16 cellular contexts compared by ENCODE assay signal in genomic region chr12:100197486-100197885, GRCh38. TPM values are rescaled to one million over a fixed set of nuclear protein-coding genes. Genes with fewer than 3 reads are reported as not detected.
A peak's percentile ranks its signal among the peaks of the same experiment; 100 is the strongest.
DNase-seq lines count a peak whose midpoint lies in the region; ATAC-seq and TF ChIP-seq lines count a peak whose summit lies in the region.
"Had no signal": no experiment of that assay in that cellular context is flagged by ENCODE, and none has a peak within 500 bp of the region (broad histone marks: within the 10 kb centered on the region; RNA-seq: fewer than 3 reads in every experiment).

No MANE protein-coding gene starts in this region.

- H3K27ac ChIP-seq in BLaER1 = no peak overlapping the region

- H3K27ac Mint-ChIP-seq in Caco-2 (ENCODE audit: unreplicated experiment) (no peak overlapping the region), nephron progenitor cell (no peak overlapping the region)
- H3K27ac Mint-ChIP-seq in activated T-helper 2 cell treated with anti-CD3 and anti-CD28 coated beads, Interferon-gamma antibody, Interleukin-2, Interleukin-4, amounts not matched to agents 10 μg/mL and 5 μg/mL and 100 μg/mL, durations not matched to agents 14 hours and 24 hours and 36 hours = no peak overlapping the region
- H3K27ac Mint-ChIP-seq: GM23338 had no signal

- no peak for TF ChIP-seq CTCF in Caco-2 (IDR thresholded peaks at IDR 0.05; ENCODE audit: insufficient read depth in 1 of 2, low read depth in 1 of 2, low read length in 1 of 2, severe bottlenecking in 1 of 2, unreplicated experiment in 1 of 2)
- TF ChIP-seq CTCF in epithelial cell of esophagus (IDR thresholded peaks at IDR 0.05; ENCODE audit: insufficient read depth, low read depth, low read length, missing control alignments) = no peak
- TF ChIP-seq CTCF in nephron progenitor cell (IDR thresholded peaks at IDR 0.05) = no peak

- H3K9me3 ChIP-seq in BLaER1 (peaks cover 6% of the 10 kb centered on the region; the same call in 1 of the 2 replicates), Caco-2 (no peaks in the 10 kb centered on the region)

- no peak overlapping the region for H3K4me3 ChIP-seq in BLaER1
- no peak overlapping the region for H3K4me3 ChIP-seq in Caco-2 (ENCODE audit: low read depth, low read length)
- no peak overlapping the region for H3K4me3 ChIP-seq in epithelial cell of esophagus (ENCODE audit: low read length)
- H3K4me3 ChIP-seq: GM23338 had no signal

- BruUV-seq in Caco-2 (replicated peaks; lab: Mats Ljungman, UMichigan) = no TSS peak

- H3K4me3 Mint-ChIP-seq in Caco-2 (ENCODE audit: unreplicated experiment) = peak overlapping the region; percentile 88
- H3K4me3 Mint-ChIP-seq in nephron progenitor cell = peak overlapping the region; percentile 96
- no peak overlapping the region for H3K4me3 Mint-ChIP-seq in activated T-helper 2 cell treated with anti-CD3 and anti-CD28 coated beads, Interferon-gamma antibody, Interleukin-2, Interleukin-4, amounts not matched to agents 10 μg/mL and 5 μg/mL and 100 μg/mL, durations not matched to agents 14 hours and 24 hours and 36 hours (ENCODE audit: low read depth)

- ATAC-seq in HG02852 (IDR thresholded peaks at IDR 0.05; ENCODE audit: unreplicated experiment) = no peak
- ATAC-seq: GM23338, SK-N-SH treated with all-trans-retinoic acid at 6 μM for 48 hours had no signal

- H3K4me1 ChIP-seq in BLaER1 (peaks cover 31% of the 10 kb centered on the region), Caco-2 (peaks cover 7% of the 10 kb centered on the region)

- POLR2A ChIA-PET in Caco-2 (lab: Charles Lee) = no interaction called here

- H3K27me3 ChIP-seq in BLaER1 (no peaks in the 10 kb centered on the region), Caco-2 (replicated peaks; ENCODE audit: control insufficient read depth, insufficient read depth, low read length) (no peaks in the 10 kb centered on the region)

- H3K9me3 Mint-ChIP-seq in Caco-2 (ENCODE audit: unreplicated experiment) (no peaks in the 10 kb centered on the region), nephron progenitor cell (no peaks in the 10 kb centered on the region)
- no peaks in the 10 kb centered on the region for H3K9me3 Mint-ChIP-seq in activated T-helper 2 cell treated with anti-CD3 and anti-CD28 coated beads, Interferon-gamma antibody, Interleukin-2, Interleukin-4, amounts not matched to agents 10 μg/mL and 5 μg/mL and 100 μg/mL, durations not matched to agents 14 hours and 24 hours and 36 hours
- H3K9me3 Mint-ChIP-seq: GM23338 had no signal

- DNase-seq in Caco-2 (no peak), epithelial cell of esophagus (ENCODE audit: low read depth) (peak; percentile 92), nephron progenitor cell (no peak), activated gamma-delta T cell treated with Interleukin-2 at 50 U/mL for 16 hours (no peak)
- no peak for DNase-seq in activated T-helper 2 cell treated with anti-CD3 and anti-CD28 coated beads, Interferon-gamma antibody, Interleukin-2, Interleukin-4, amounts not matched to agents 10 μg/mL and 5 μg/mL and 100 μg/mL, durations not matched to agents 14 hours and 24 hours and 36 hours (ENCODE audit: low spot score)
- DNase-seq: DMS153, GF-D8, HCEC 1CT, NCI-H1105 treated with DMSO at 0.1 percent for 48 hours, NCI-H1694, NCI-H2081 treated with DMSO at 0.1 percent for 48 hours, SIG-M5 had no signal

- intact Hi-C loops in Caco-2 (cut with micrococcal nuclease; ENCODE audit: unreplicated experiment) = no loop called here
- intact Hi-C loops in activated T-helper 2 cell treated with anti-CD3 and anti-CD28 coated beads, Interferon-gamma antibody, Interleukin-2, Interleukin-4, amounts not matched to agents 10 μg/mL and 5 μg/mL and 100 μg/mL, durations not matched to agents 14 hours and 24 hours and 36 hours (cut with micrococcal nuclease) = loop anchor here (5.0 kb wide), 1 partner anchor 35 kb away; no protein-coding TSS in a partner anchor

- CTCF ChIA-PET in Caco-2 (lab: Charles Lee) = no interaction called here

- H3K27me3 Mint-ChIP-seq in Caco-2 (ENCODE audit: insufficient read depth, unreplicated experiment) (no peaks in the 10 kb centered on the region), nephron progenitor cell (ENCODE audit: low read depth, poor library complexity) (peaks cover 8% of the 10 kb centered on the region)
- no peaks in the 10 kb centered on the region for H3K27me3 Mint-ChIP-seq in activated T-helper 2 cell treated with anti-CD3 and anti-CD28 coated beads, Interferon-gamma antibody, Interleukin-2, Interleukin-4, amounts not matched to agents 10 μg/mL and 5 μg/mL and 100 μg/mL, durations not matched to agents 14 hours and 24 hours and 36 hours (ENCODE audit: low read depth)

- H3K4me1 Mint-ChIP-seq in Caco-2 (ENCODE audit: low read depth, unreplicated experiment) (no peaks in the 10 kb centered on the region), nephron progenitor cell (peaks cover 39% of the 10 kb centered on the region)
- peaks cover 17% of the 10 kb centered on the region for H3K4me1 Mint-ChIP-seq in activated T-helper 2 cell treated with anti-CD3 and anti-CD28 coated beads, Interferon-gamma antibody, Interleukin-2, Interleukin-4, amounts not matched to agents 10 μg/mL and 5 μg/mL and 100 μg/mL, durations not matched to agents 14 hours and 24 hours and 36 hours (ENCODE audit: low read depth)

- 0 out of 2 replicates have a peak overlapping the region, but pooled peaks have one; percentile 87 for H3K9ac ChIP-seq in BLaER1

- peaks cover 35% of the 10 kb centered on the region for H3K36me3 ChIP-seq in BLaER1
- no peaks in the 10 kb centered on the region; the same call in 1 of the 2 replicates for H3K36me3 ChIP-seq in Caco-2 (ENCODE audit: control insufficient read depth, insufficient read depth, low read length)

- peak overlapping the region; percentile 98; the same call in 1 of the 2 replicates for H3K4me2 ChIP-seq in BLaER1
- H3K4me2 ChIP-seq: GM23338 had no signal

- peaks cover 11% of the 10 kb centered on the region for H4K20me1 ChIP-seq in BLaER1

- H3K36me3 Mint-ChIP-seq in Caco-2 (ENCODE audit: insufficient read depth, unreplicated experiment) (peaks cover 16% of the 10 kb centered on the region), nephron progenitor cell (ENCODE audit: low read depth) (peaks cover 20% of the 10 kb centered on the region)
- peaks cover 31% of the 10 kb centered on the region for H3K36me3 Mint-ChIP-seq in activated T-helper 2 cell treated with anti-CD3 and anti-CD28 coated beads, Interferon-gamma antibody, Interleukin-2, Interleukin-4, amounts not matched to agents 10 μg/mL and 5 μg/mL and 100 μg/mL, durations not matched to agents 14 hours and 24 hours and 36 hours (ENCODE audit: low read depth)

RNA-seq across cellular contexts. Expression of gene ACTR6, which starts 3.1 kb away (rescaled TPM):
- total RNA-seq in Caco-2 (2022) = 25.0 and 26.0 TPM in 2 replicates
- 40.4 and 42.1 TPM in 2 replicates for total RNA-seq in activated T-helper 2 cell treated with anti-CD3 and anti-CD28 coated beads, Interferon-gamma antibody, Interleukin-2, Interleukin-4, amounts not matched to agents 10 μg/mL and 5 μg/mL and 100 μg/mL, durations not matched to agents 14 hours and 24 hours and 36 hours

RNA-seq across cellular contexts. Expression of gene BLTP3B, which starts 54.8 kb away (rescaled TPM):
- 26.6 and 29.6 TPM in 2 replicates for total RNA-seq in Caco-2 (2022)
- total RNA-seq in activated T-helper 2 cell treated with anti-CD3 and anti-CD28 coated beads, Interferon-gamma antibody, Interleukin-2, Interleukin-4, amounts not matched to agents 10 μg/mL and 5 μg/mL and 100 μg/mL, durations not matched to agents 14 hours and 24 hours and 36 hours = 69.0 and 73.2 TPM in 2 replicates
